In the genomic region with DNA sequence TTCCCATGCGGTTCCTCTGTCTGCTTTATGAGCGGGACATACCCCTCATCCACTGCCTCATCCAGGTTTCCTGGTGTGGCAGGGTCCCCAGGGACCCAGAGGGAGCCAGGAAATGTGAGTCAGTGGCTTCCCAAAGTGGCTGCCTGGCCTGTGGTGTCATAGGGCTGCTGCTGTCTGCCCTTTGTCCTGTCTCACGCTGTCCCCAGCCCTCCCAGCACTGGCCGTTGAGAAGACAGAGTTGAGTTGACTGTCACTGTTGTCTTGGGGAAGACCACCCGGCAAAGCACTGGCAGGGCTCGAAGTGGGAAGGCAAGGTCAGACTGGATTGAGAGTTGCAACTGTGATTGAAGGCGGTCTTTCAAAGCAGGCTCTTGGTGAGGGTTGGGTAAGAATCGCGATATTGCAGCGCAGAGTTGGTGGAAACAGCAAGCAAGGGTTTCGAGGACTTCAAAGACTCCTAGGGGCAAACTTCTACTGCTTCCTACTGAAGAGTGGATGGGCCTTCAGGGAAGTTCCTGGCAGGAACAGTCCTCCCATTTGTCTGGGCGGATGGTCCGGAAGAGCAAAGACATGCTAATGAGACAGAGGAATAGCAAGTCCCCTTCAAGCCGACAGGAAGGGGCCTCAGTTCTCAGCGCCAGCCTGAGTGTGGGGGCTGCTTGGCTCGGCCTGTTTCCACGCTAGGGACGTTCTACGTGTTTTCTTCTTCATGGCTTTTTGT, we compare ENCODE assay signal across 1 cellular context.
TF ChIP-seq lines count a peak whose summit lies in the region.

No MANE protein-coding gene starts in this region.

TF ChIP-seq in GM23338, 12 proteins besides CTCF, POLR2A, EP300 and RAD21 (continued from another document):
- TF ChIP-seq, protein P1, sequence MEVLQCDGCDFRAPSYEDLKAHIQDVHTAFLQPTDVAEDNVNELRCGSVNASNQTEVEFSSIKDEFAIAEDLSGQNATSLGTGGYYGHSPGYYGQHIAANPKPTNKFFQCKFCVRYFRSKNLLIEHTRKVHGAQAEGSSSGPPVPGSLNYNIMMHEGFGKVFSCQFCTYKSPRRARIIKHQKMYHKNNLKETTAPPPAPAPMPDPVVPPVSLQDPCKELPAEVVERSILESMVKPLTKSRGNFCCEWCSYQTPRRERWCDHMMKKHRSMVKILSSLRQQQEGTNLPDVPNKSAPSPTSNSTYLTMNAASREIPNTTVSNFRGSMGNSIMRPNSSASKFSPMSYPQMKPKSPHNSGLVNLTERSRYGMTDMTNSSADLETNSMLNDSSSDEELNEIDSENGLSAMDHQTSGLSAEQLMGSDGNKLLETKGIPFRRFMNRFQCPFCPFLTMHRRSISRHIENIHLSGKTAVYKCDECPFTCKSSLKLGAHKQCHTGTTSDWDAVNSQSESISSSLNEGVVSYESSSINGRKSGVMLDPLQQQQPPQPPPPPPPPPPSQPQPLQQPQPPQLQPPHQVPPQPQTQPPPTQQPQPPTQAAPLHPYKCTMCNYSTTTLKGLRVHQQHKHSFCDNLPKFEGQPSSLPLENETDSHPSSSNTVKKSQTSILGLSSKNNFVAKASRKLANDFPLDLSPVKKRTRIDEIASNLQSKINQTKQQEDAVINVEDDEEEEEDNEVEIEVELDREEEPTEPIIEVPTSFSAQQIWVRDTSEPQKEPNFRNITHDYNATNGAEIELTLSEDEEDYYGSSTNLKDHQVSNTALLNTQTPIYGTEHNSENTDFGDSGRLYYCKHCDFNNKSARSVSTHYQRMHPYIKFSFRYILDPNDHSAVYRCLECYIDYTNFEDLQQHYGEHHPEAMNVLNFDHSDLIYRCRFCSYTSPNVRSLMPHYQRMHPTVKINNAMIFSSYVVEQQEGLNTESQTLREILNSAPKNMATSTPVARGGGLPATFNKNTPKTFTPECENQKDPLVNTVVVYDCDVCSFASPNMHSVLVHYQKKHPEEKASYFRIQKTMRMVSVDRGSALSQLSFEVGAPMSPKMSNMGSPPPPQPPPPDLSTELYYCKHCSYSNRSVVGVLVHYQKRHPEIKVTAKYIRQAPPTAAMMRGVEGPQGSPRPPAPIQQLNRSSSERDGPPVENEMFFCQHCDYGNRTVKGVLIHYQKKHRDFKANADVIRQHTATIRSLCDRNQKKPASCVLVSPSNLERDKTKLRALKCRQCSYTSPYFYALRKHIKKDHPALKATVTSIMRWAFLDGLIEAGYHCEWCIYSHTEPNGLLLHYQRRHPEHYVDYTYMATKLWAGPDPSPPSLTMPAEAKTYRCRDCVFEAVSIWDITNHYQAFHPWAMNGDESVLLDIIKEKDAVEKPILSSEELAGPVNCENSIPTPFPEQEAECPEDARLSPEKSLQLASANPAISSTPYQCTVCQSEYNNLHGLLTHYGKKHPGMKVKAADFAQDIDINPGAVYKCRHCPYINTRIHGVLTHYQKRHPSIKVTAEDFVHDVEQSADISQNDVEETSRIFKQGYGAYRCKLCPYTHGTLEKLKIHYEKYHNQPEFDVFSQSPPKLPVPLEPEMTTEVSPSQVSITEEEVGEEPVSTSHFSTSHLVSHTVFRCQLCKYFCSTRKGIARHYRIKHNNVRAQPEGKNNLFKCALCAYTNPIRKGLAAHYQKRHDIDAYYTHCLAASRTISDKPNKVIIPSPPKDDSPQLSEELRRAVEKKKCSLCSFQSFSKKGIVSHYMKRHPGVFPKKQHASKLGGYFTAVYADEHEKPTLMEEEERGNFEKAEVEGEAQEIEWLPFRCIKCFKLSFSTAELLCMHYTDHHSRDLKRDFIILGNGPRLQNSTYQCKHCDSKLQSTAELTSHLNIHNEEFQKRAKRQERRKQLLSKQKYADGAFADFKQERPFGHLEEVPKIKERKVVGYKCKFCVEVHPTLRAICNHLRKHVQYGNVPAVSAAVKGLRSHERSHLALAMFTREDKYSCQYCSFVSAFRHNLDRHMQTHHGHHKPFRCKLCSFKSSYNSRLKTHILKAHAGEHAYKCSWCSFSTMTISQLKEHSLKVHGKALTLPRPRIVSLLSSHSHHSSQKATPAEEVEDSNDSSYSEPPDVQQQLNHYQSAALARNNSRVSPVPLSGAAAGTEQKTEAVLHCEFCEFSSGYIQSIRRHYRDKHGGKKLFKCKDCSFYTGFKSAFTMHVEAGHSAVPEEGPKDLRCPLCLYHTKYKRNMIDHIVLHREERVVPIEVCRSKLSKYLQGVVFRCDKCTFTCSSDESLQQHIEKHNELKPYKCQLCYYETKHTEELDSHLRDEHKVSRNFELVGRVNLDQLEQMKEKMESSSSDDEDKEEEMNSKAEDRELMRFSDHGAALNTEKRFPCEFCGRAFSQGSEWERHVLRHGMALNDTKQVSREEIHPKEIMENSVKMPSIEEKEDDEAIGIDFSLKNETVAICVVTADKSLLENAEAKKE (CRISPR knock-in tag; IDR thresholded peaks at IDR 0.05): peak; percentile 94
- TF ChIP-seq STAT1 (IDR thresholded peaks at IDR 0.05; ENCODE audit: unreplicated experiment): no peak
- no peak for TF ChIP-seq EZH2 (IDR thresholded peaks at IDR 0.05; ENCODE audit: low read depth, unreplicated experiment)
- TF ChIP-seq EZH2phosphoT487 (IDR thresholded peaks at IDR 0.05; ENCODE audit: unreplicated experiment): no peak
